In genomic region chr1:82565146-82565545, GRCh38 we compare ENCODE assay signal across 10 cellular contexts.
DNase-seq lines count a peak whose midpoint lies in the region; ATAC-seq and TF ChIP-seq lines count a peak whose summit lies in the region.
"Had no signal": no experiment of that assay in that cellular context is flagged by ENCODE, and none has a peak within 500 bp of the region (broad histone marks: within the 10 kb centered on the region; RNA-seq: fewer than 3 reads in every experiment).

No MANE protein-coding gene starts in this region.

- H3K4me3 ChIP-seq in Panc1 (ENCODE audit: low read depth in 2 of 2, low read length in 2 of 2) (no peak overlapping the region), fibroblast of mammary gland (ENCODE audit: control insufficient read depth, low read depth, low read length) (no peak overlapping the region), neuron (ENCODE audit: low read length) (peak overlapping the region; percentile 4)

- BruUV-seq in Calu3 (replicated peaks; lab: Mats Ljungman, UMichigan) (no TSS peak), Panc1 (replicated peaks; lab: Mats Ljungman, UMichigan) (no TSS peak)

- no peak overlapping the region for H3K4me3 Mint-ChIP-seq in Calu3 (ENCODE audit: low read depth, unreplicated experiment)
- no peak overlapping the region for H3K4me3 Mint-ChIP-seq in CD4-positive, alpha-beta T cell

- no peak overlapping the region for H3K27ac ChIP-seq in Panc1 (ENCODE audit: low read length)
- H3K27ac ChIP-seq in CD4-positive, alpha-beta T cell (ENCODE audit: low read depth, low read length): no peak overlapping the region

- no peaks in the 10 kb centered on the region for H3K27me3 Mint-ChIP-seq in Calu3 (ENCODE audit: unreplicated experiment)
- H3K27me3 Mint-ChIP-seq in CD4-positive, alpha-beta T cell: no peaks in the 10 kb centered on the region

- H3K9me3 ChIP-seq in Panc1 (ENCODE audit: control insufficient read depth, insufficient read depth, low read depth, low read length) (peaks cover 3% of the 10 kb centered on the region; the same call in 1 of the 2 replicates), neuron (ENCODE audit: low read length) (no peaks in the 10 kb centered on the region)
- no peaks in the 10 kb centered on the region for H3K9me3 ChIP-seq in CD4-positive, alpha-beta T cell (ENCODE audit: control insufficient read depth, low read length)

- peak; percentile 3 for DNase-seq in Calu3
- no peak for DNase-seq in Panc1 (ENCODE audit: low read depth, low spot score)
- peak; percentile 79 for DNase-seq in fibroblast of mammary gland (ENCODE audit: low read depth)
- no peak for DNase-seq in GM13977 (ENCODE audit: low spot score)
- no peak for DNase-seq in NCI-H2196 treated with DMSO at 0.1 percent for 48 hours (lab: John Stamatoyannopoulos, UW; ENCODE audit: unreplicated experiment)
- no peak for DNase-seq in SKM-1 (lab: John Stamatoyannopoulos, UW; ENCODE audit: unreplicated experiment)
- no peak for DNase-seq in CD4-positive, alpha-beta T cell
- DNase-seq: SHP77 treated with DMSO at 0.1 percent for 48 hours had no signal

- H3K27ac Mint-ChIP-seq in Calu3 (ENCODE audit: unreplicated experiment): no peak overlapping the region
- H3K27ac Mint-ChIP-seq in CD4-positive, alpha-beta T cell: no peak overlapping the region
- H3K27ac Mint-ChIP-seq: activated T-helper 2 cell treated with anti-CD3 and anti-CD28 coated beads, Interferon-gamma antibody, Interleukin-2, Interleukin-4, amounts not matched to agents 10 μg/mL and 5 μg/mL and 100 μg/mL, durations not matched to agents 14 hours and 24 hours and 36 hours had no signal

- H3K4me1 Mint-ChIP-seq in Calu3 (ENCODE audit: low read depth, unreplicated experiment): no peaks in the 10 kb centered on the region
- no peaks in the 10 kb centered on the region for H3K4me1 Mint-ChIP-seq in CD4-positive, alpha-beta T cell (ENCODE audit: low read depth)

- ATAC-seq in Panc1: peak; percentile 68
- no peak for ATAC-seq in CD4-positive, alpha-beta T cell (ENCODE audit: poor library complexity)

- H3K27me3 ChIP-seq in Panc1 (ENCODE audit: control insufficient read depth, insufficient read depth, low read length) (no peaks in the 10 kb centered on the region), neuron (ENCODE audit: insufficient read depth, low read length) (no peaks in the 10 kb centered on the region)
- H3K27me3 ChIP-seq in CD4-positive, alpha-beta T cell (ENCODE audit: control insufficient read depth, insufficient read depth, low read length): no peaks in the 10 kb centered on the region

- H3K36me3 ChIP-seq in Panc1 (ENCODE audit: control insufficient read depth, insufficient read depth, low read length) (no peaks in the 10 kb centered on the region), neuron (ENCODE audit: insufficient read depth, low read length) (no peaks in the 10 kb centered on the region)

- TF ChIP-seq CTCF in Calu3 (IDR thresholded peaks at IDR 0.05; ENCODE audit: unreplicated experiment) (no peak), Panc1 (IDR thresholded peaks at IDR 0.05) (no peak; the same call in 1 of the 2 replicates), fibroblast of mammary gland (conservative IDR thresholded peaks at IDR 0.05; ENCODE audit: control insufficient read depth, insufficient read depth, low read depth, low read length) (peak; percentile 36), GM13977 (IDR thresholded peaks at IDR 0.05; ENCODE audit: extremely low read depth, insufficient read depth, missing control alignments) (no peak)
- TF ChIP-seq CTCF in CD4-positive, alpha-beta T cell (IDR thresholded peaks at IDR 0.05): no peak

- no peaks in the 10 kb centered on the region for H3K36me3 Mint-ChIP-seq in Calu3 (ENCODE audit: insufficient read depth, unreplicated experiment)
- no peaks in the 10 kb centered on the region for H3K36me3 Mint-ChIP-seq in CD4-positive, alpha-beta T cell (ENCODE audit: low read depth)

- H3K9me3 Mint-ChIP-seq in Calu3 (ENCODE audit: low read depth, unreplicated experiment): peaks cover 3% of the 10 kb centered on the region
- H3K9me3 Mint-ChIP-seq in CD4-positive, alpha-beta T cell: no peaks in the 10 kb centered on the region
- H3K9me3 Mint-ChIP-seq: activated T-helper 2 cell treated with anti-CD3 and anti-CD28 coated beads, Interferon-gamma antibody, Interleukin-2, Interleukin-4, amounts not matched to agents 10 μg/mL and 5 μg/mL and 100 μg/mL, durations not matched to agents 14 hours and 24 hours and 36 hours had no signal

- in situ Hi-C loops in Panc1 (cut with HindIII; ENCODE audit: low pct_unique_long_range_greater_than_20kb, low sequenced_read_pairs): no loop called here
- in situ Hi-C loops in GM13977 (cut with MboI; ENCODE audit: low pct_unique_long_range_greater_than_20kb, low sequenced_read_pairs, unreplicated experiment): no loop called here

- peak overlapping the region; percentile 9 for H2AFZ ChIP-seq in neuron (ENCODE audit: low read depth, low read length)

- H3K4me1 ChIP-seq in Panc1 (ENCODE audit: control insufficient read depth, insufficient read depth, low read length): no peaks in the 10 kb centered on the region
- H3K4me1 ChIP-seq in neuron (ENCODE audit: insufficient read depth, low read length): peaks cover 49% of the 10 kb centered on the region

- CTCF ChIA-PET in Calu3 (lab: Charles Lee) (no interaction called here), Panc1 (lab: Charles Lee) (no interaction called here)
- CTCF ChIA-PET in CD4-positive, alpha-beta T cell (lab: Charles Lee): no interaction called here

- POLR2A ChIA-PET in Panc1 (lab: Charles Lee): no interaction called here
- POLR2A ChIA-PET in CD4-positive, alpha-beta T cell (lab: Charles Lee): no interaction called here

- intact Hi-C loops in Calu3 (cut with micrococcal nuclease; ENCODE audit: unreplicated experiment) (no loop called here), Panc1 (cut with micrococcal nuclease; ENCODE audit: unreplicated experiment) (no loop called here)
- intact Hi-C loops in CD4-positive, alpha-beta T cell (cut with DNase I, micrococcal nuclease): no loop called here

Comparison
In these comparisons a context has a peak if more than half of its experiments do, and no peak if none do; other contexts are left out.
1. DNase-seq: peak in Calu3 (single experiment) and fibroblast of mammary gland (single experiment); none in Panc1 (single experiment), GM13977 (single experiment), NCI-H2196 treated with DMSO at 0.1 percent for 48 hours (single experiment), SKM-1 (single experiment) and CD4-positive, alpha-beta T cell (0 of 10).